Comparison of ENCODE assay signal across 31 cellular contexts in genomic region chr22:44259366-44260215, GRCh38. TPM values are rescaled to one million over a fixed set of nuclear protein-coding genes. Genes with fewer than 3 reads are reported as not detected.
DNase-seq lines count a peak whose midpoint lies in the region; ATAC-seq and TF ChIP-seq lines count a peak whose summit lies in the region.
"Had no signal": no experiment of that assay in that cellular context is flagged by ENCODE, and none has a peak within 500 bp of the region (broad histone marks: within the 10 kb centered on the region; RNA-seq: fewer than 3 reads in every experiment).

No MANE protein-coding gene starts in this region.

- no peak overlapping the region for H2AFZ ChIP-seq in H9 (ENCODE audit: low read length)
- H2AFZ ChIP-seq: hepatocyte had no signal

- H3K4me3 Mint-ChIP-seq in H9 (no peak overlapping the region), endothelial cell (ENCODE audit: unreplicated experiment) (no peak overlapping the region)
- H3K4me3 Mint-ChIP-seq: activated CD4-positive, alpha-beta memory T cell treated with anti-CD3 and anti-CD28 coated beads for 36 hours; activated naive CD4-positive, alpha-beta T cell treated with anti-CD3 and anti-CD28 coated beads, Interleukin-2, amount 50 U/mL, for 24 hours; activated T-cell treated with anti-CD3 and anti-CD28 coated beads, Interleukin-2, amount 50 U/mL, for 72 hours; CD4-positive, CD25-positive, alpha-beta regulatory T cell; dendritic cell treated with granulocyte-macrophage colony-stimulating factor and Interleukin-4, amounts not matched to agents 40 ng/mL and 50 ng/mL, for 4 days; naive thymus-derived CD4-positive, alpha-beta T cell had no signal

- H3K4me1 Mint-ChIP-seq in H9 (peaks cover 21 to 36% of the 10 kb centered on the region in 2 experiments), endothelial cell (ENCODE audit: unreplicated experiment) (no peaks in the 10 kb centered on the region)
- H3K4me1 Mint-ChIP-seq: CD4-positive, CD25-positive, alpha-beta regulatory T cell had no signal

- no peak overlapping the region for H2BK20ac ChIP-seq in H9 (ENCODE audit: low read depth, low read length, poor library complexity, severe bottlenecking)

- H3K4me1 ChIP-seq in H9 (ENCODE audit: insufficient read depth, low read length), result peaks cover 4% of the 10 kb centered on the region; the same call in 1 of the 2 replicates
- H3K4me1 ChIP-seq: ascending aorta, gastroesophageal sphincter had no signal

- no peaks in the 10 kb centered on the region for H3K27me3 ChIP-seq in H9 (ENCODE audit: insufficient read depth, low read length)
- H3K27me3 ChIP-seq: ascending aorta, cardiac muscle cell, gastroesophageal sphincter, hepatocyte, MG63 had no signal

- intact Hi-C loops in sciatic nerve (cut with DNase I), result no loop called here

- H3K9ac ChIP-seq in H9 (ENCODE audit: extremely low read depth, insufficient read length, low read length), result no peak overlapping the region

- DNase-seq in activated CD4-positive, CD25-positive, alpha-beta regulatory T cell treated with anti-CD3 and anti-CD28 coated beads, Interleukin-2, amount 50 U/mL, for 72 hours, result peak; percentile 16
- DNase-seq in activated CD4-positive, CD25-positive, alpha-beta regulatory T cell (lab: John Stamatoyannopoulos, UW), result no peak
- DNase-seq in H9, result peak; percentile 19
- no peak for DNase-seq in endothelial cell (ENCODE audit: low spot score)
- peak; percentile 39 for DNase-seq in sciatic nerve (ENCODE audit: low spot score)
- DNase-seq: 8988T; activated CD4-positive, alpha-beta memory T cell treated with anti-CD3 and anti-CD28 coated beads for 36 hours; activated T-cell treated with anti-CD3 and anti-CD28 coated beads, Interleukin-2, amount 50 U/mL, for 72 hours; HCEC 1CT; KG1; left ventricle myocardium inferior; MG63; midbrain; naive thymus-derived CD4-positive, alpha-beta T cell; NCI-H1105 treated with DMSO at 0.1 percent for 48 hours; NCI-H1930; NCI-H526 treated with DMSO at 0.1 percent for 48 hours; SHP77 had no signal

- TF ChIP-seq CTCF in H9 (conservative IDR thresholded peaks at IDR 0.05) (no peak), endothelial cell (IDR thresholded peaks at IDR 0.05; ENCODE audit: unreplicated experiment) (no peak)

- H3K56ac ChIP-seq in H9 (ENCODE audit: insufficient read length, low read depth, low read length), result no peak overlapping the region

- no peak overlapping the region for H3K18ac ChIP-seq in H9 (ENCODE audit: insufficient read length, low read depth, low read length)

- H3K27ac ChIP-seq in H9 (ENCODE audit: insufficient read length, low read depth, low read length), result no peak overlapping the region
- H3K27ac ChIP-seq: ascending aorta, cardiac muscle cell, gastroesophageal sphincter, hepatocyte, left ventricle myocardium inferior had no signal

- H3K9me3 Mint-ChIP-seq in H9 (peaks cover 5 to 9% of the 10 kb centered on the region in 2 experiments; a peak in 4 of 5 replicates), endothelial cell (ENCODE audit: unreplicated experiment) (no peaks in the 10 kb centered on the region)
- H3K9me3 Mint-ChIP-seq: activated CD4-positive, alpha-beta memory T cell treated with anti-CD3 and anti-CD28 coated beads for 36 hours; activated naive CD4-positive, alpha-beta T cell treated with anti-CD3 and anti-CD28 coated beads, Interleukin-2, amount 50 U/mL, for 24 hours; activated T-cell treated with anti-CD3 and anti-CD28 coated beads, Interleukin-2, amount 50 U/mL, for 72 hours; dendritic cell treated with granulocyte-macrophage colony-stimulating factor and Interleukin-4, amounts not matched to agents 40 ng/mL and 50 ng/mL, for 4 days had no signal

- no CpG with 5 or more reads among the region's 19 CpGs for WGBS in H9 (ENCODE audit: extremely low coverage, insufficient read length, low lambda C conversion rate)

- no peak for ATAC-seq in sciatic nerve
- no peak for ATAC-seq in HG03135 (IDR thresholded peaks at IDR 0.05; ENCODE audit: unreplicated experiment)
- ATAC-seq in GM21515 (IDR thresholded peaks at IDR 0.05; ENCODE audit: unreplicated experiment), result no peak
- no peak for ATAC-seq in HG02642 (IDR thresholded peaks at IDR 0.05; ENCODE audit: poor library complexity, unreplicated experiment)
- ATAC-seq: activated CD4-positive, CD25-positive, alpha-beta regulatory T cell treated with anti-CD3 and anti-CD28 coated beads, Interleukin-2, amount 50 U/mL, for 24 hours; activated T-cell treated with anti-CD3 and anti-CD28 coated beads, Interleukin-2, amount 50 U/mL, for 72 hours; gastroesophageal sphincter; naive thymus-derived CD4-positive, alpha-beta T cell; Panc1 had no signal

- peaks cover 12% of the 10 kb centered on the region for H3K27me3 Mint-ChIP-seq in H9 (ENCODE audit: low read depth)
- peaks cover 3% of the 10 kb centered on the region for H3K27me3 Mint-ChIP-seq in endothelial cell (ENCODE audit: unreplicated experiment)
- H3K27me3 Mint-ChIP-seq: activated naive CD4-positive, alpha-beta T cell treated with anti-CD3 and anti-CD28 coated beads, Interleukin-2, amount 50 U/mL, for 24 hours had no signal

- H3K23me2 ChIP-seq in H9 (ENCODE audit: insufficient read length, low read depth, low read length, poor library complexity, severe bottlenecking), result no peaks in the 10 kb centered on the region

- H2AK5ac ChIP-seq in H9 (ENCODE audit: insufficient read length, low read length), result no peak overlapping the region

- H4K91ac ChIP-seq in H9 (ENCODE audit: insufficient read length, low read depth, low read length), result no peak overlapping the region

- no peak overlapping the region for H2BK15ac ChIP-seq in H9 (ENCODE audit: low read depth, low read length)

- H3K36me3 Mint-ChIP-seq in H9 (ENCODE audit: insufficient read depth in 1 of 3, low read depth in 3 of 3), result peaks cover 2 to 18% (median 4%) of the 10 kb centered on the region in 3 experiments; a peak in 4 of 7 replicates
- peaks cover 15% of the 10 kb centered on the region for H3K36me3 Mint-ChIP-seq in endothelial cell (ENCODE audit: low read depth, unreplicated experiment)
- H3K36me3 Mint-ChIP-seq: activated CD4-positive, alpha-beta memory T cell treated with anti-CD3 and anti-CD28 coated beads for 36 hours; activated naive CD4-positive, alpha-beta T cell treated with anti-CD3 and anti-CD28 coated beads, Interleukin-2, amount 50 U/mL, for 24 hours; CD4-positive, CD25-positive, alpha-beta regulatory T cell; naive thymus-derived CD4-positive, alpha-beta T cell had no signal

- no peaks in the 10 kb centered on the region for H3K9me3 ChIP-seq in H9 (ENCODE audit: control insufficient read depth, low read depth, low read length)
- H3K9me3 ChIP-seq: ascending aorta, gastroesophageal sphincter, MG63 had no signal

- no peak overlapping the region for H3T11ph ChIP-seq in H9 (ENCODE audit: low read length)

- no peak overlapping the region for H2BK5ac ChIP-seq in H9 (ENCODE audit: insufficient read length, low read length)

- no peak overlapping the region for H3K14ac ChIP-seq in H9 (ENCODE audit: insufficient read depth, low read length)

- H2BK12ac ChIP-seq in H9 (ENCODE audit: insufficient read length, low read depth, low read length), result no peak overlapping the region

- H3K23ac ChIP-seq in H9 (ENCODE audit: insufficient read length, low read depth, low read length), result no peak overlapping the region

- H3K79me2 ChIP-seq in H9 (ENCODE audit: insufficient read depth, low read length), result no peaks in the 10 kb centered on the region
- H3K79me2 ChIP-seq: hepatocyte had no signal

- H4K5ac ChIP-seq in H9 (ENCODE audit: insufficient read length, low read depth, low read length), result no peak overlapping the region

- no peak overlapping the region for H3K4ac ChIP-seq in H9 (ENCODE audit: low read depth, low read length)

- no peak overlapping the region for H4K8ac ChIP-seq in H9 (replicated peaks; ENCODE audit: insufficient read length, low read depth, low read length)

- H3K4me2 ChIP-seq in H9 (ENCODE audit: insufficient read depth, insufficient read length, low read length), result no peak overlapping the region
- H3K4me2 ChIP-seq: hepatocyte, smooth muscle cell had no signal

- H2BK120ac ChIP-seq in H9 (ENCODE audit: low read depth, low read length, poor library complexity, severe bottlenecking), result no peak overlapping the region

- H4K20me1 ChIP-seq in H9 (ENCODE audit: control insufficient read depth, insufficient read depth, insufficient read length), result no peaks in the 10 kb centered on the region

- no peaks in the 10 kb centered on the region for H3K79me1 ChIP-seq in H9 (ENCODE audit: insufficient read depth, low read depth, low read length, poor library complexity, severe bottlenecking)

- 0 out of 7 replicates have a peak overlapping the region, but pooled peaks of 1 of the 3 experiments have one; percentile 19 for H3K27ac Mint-ChIP-seq in H9
- H3K27ac Mint-ChIP-seq in endothelial cell (ENCODE audit: unreplicated experiment), result peak overlapping the region; percentile 52
- H3K27ac Mint-ChIP-seq: activated CD4-positive, alpha-beta memory T cell treated with anti-CD3 and anti-CD28 coated beads for 36 hours; activated naive CD4-positive, alpha-beta T cell treated with anti-CD3 and anti-CD28 coated beads, Interleukin-2, amount 50 U/mL, for 24 hours; activated T-cell treated with anti-CD3 and anti-CD28 coated beads, Interleukin-2, amount 50 U/mL, for 72 hours; dendritic cell treated with granulocyte-macrophage colony-stimulating factor and Interleukin-4, amounts not matched to agents 40 ng/mL and 50 ng/mL, for 4 days; naive thymus-derived CD4-positive, alpha-beta T cell had no signal

RNA-seq across cellular contexts. Expression of gene SHISAL1, which starts 53.2 kb away (rescaled TPM):
- total RNA-seq in H9 (2021) (2.9 and 3.0 TPM in 2 replicates), endothelial cell (ENCODE audit: unreplicated experiment) (6.5 TPM), sciatic nerve (2.1 TPM)
- total RNA-seq: activated CD4-positive, alpha-beta memory T cell treated with anti-CD3 and anti-CD28 coated beads for 36 hours; activated T-cell treated with anti-CD3 and anti-CD28 coated beads, Interleukin-2, amount 50 U/mL, for 72 hours; CD4-positive, CD25-positive, alpha-beta regulatory T cell; naive thymus-derived CD4-positive, alpha-beta T cell had no signal

Comparison
In these comparisons a context has a peak if more than half of its experiments do, and no peak if none do; other contexts are left out.
1. DNase-seq: peak in activated CD4-positive, CD25-positive, alpha-beta regulatory T cell treated with anti-CD3 and anti-CD28 coated beads, Interleukin-2, amount 50 U/mL, for 72 hours (single experiment), H9 (single experiment) and sciatic nerve (single experiment); none in activated CD4-positive, CD25-positive, alpha-beta regulatory T cell (0 of 4) and endothelial cell (single experiment).